In the genomic region with DNA sequence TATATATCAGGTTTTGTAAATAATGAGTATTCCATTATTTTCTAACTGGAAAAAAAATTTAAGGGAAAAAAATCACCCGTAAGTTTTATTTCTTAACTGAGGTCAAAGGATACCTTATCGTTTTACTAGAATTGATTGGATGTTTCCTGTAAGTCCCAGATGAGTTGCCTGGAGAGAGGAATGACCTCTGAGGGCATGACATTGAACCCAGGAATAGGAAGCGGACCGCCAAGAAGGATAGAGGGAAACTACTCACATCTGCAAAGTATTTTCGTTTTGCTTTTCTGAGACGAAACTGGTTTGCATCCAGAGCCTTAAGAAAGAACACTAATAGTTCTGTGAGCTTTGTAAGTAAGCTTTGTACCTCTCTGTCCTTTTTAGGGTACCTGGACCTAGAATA, we compare ENCODE assay signal across 21 cellular contexts. TPM values are rescaled to one million over a fixed set of nuclear protein-coding genes. Genes with fewer than 3 reads are reported as not detected.
DNase-seq lines count a peak whose midpoint lies in the region; ATAC-seq and TF ChIP-seq lines count a peak whose summit lies in the region.
"Had no signal": no experiment of that assay in that cellular context is flagged by ENCODE, and none has a peak within 500 bp of the region (broad histone marks: within the 10 kb centered on the region; RNA-seq: fewer than 3 reads in every experiment).

No MANE protein-coding gene starts in this region.

- TF ChIP-seq CTCF in CD14-positive monocyte (IDR thresholded peaks at IDR 0.05) (no peak), osteocyte (IDR thresholded peaks at IDR 0.05) (no peak), mesothelial cell of epicardium (IDR thresholded peaks at IDR 0.05; ENCODE audit: unreplicated experiment) (no peak)

- H3K27me3 Mint-ChIP-seq in CD14-positive monocyte (ENCODE audit: low read depth in 3 of 3) (peaks cover 0 to 1% (median 0%) of the 10 kb centered on the region in 3 donors), osteocyte (ENCODE audit: unreplicated experiment) (no peaks in the 10 kb centered on the region), mesothelial cell of epicardium (ENCODE audit: low read depth) (no peaks in the 10 kb centered on the region)

- H3K36me3 Mint-ChIP-seq in CD14-positive monocyte (peaks cover 13 to 40% of the 10 kb centered on the region in 2 donors), osteocyte (ENCODE audit: unreplicated experiment) (peaks cover 8% of the 10 kb centered on the region), mesothelial cell of epicardium (peaks cover 4% of the 10 kb centered on the region)

- intact Hi-C loops in CD14-positive monocyte (cut with micrococcal nuclease), result loop anchor here in 1 of 2 donors (2.0 to 5.0 kb wide), 2 partner anchors 17 to 239 kb away; a partner anchor contains a TSS

- H3K4me1 Mint-ChIP-seq in CD14-positive monocyte (peaks cover 37% of the 10 kb centered on the region), osteocyte (ENCODE audit: unreplicated experiment) (peaks cover 36% of the 10 kb centered on the region), mesothelial cell of epicardium (peaks cover 3% of the 10 kb centered on the region)

- H3K36me3 ChIP-seq in adipocyte (ENCODE audit: control insufficient read depth, insufficient read depth, low read length, severe bottlenecking), result peaks cover 24% of the 10 kb centered on the region

- H3K9me3 Mint-ChIP-seq in CD14-positive monocyte (peaks cover 0 to 15% (median 2%) of the 10 kb centered on the region in 7 donors), osteocyte (ENCODE audit: unreplicated experiment) (no peaks in the 10 kb centered on the region), mesothelial cell of epicardium (no peaks in the 10 kb centered on the region)

- peaks cover 30% of the 10 kb centered on the region for H3K4me1 ChIP-seq in adipocyte (ENCODE audit: control insufficient read depth, insufficient read depth, low read length)

- peak overlapping the region; percentile 29 for H3K9ac ChIP-seq in adipocyte (ENCODE audit: low read length)
- H3K9ac ChIP-seq: SK-N-SH had no signal

- no peak for DNase-seq in CD14-positive monocyte (ENCODE audit: low spot score)
- no peak for DNase-seq in adipocyte (ENCODE audit: low read depth)
- no peak for DNase-seq in left lobe of liver (ENCODE audit: low spot score)
- no peak for DNase-seq in osteocyte (ENCODE audit: extremely low spot score, unreplicated experiment)
- DNase-seq in mesothelial cell of epicardium (ENCODE audit: low spot score in 2 of 2, unreplicated experiment in 2 of 2), result no peak
- no peak for DNase-seq in HUDEP-2 (lab: John Stamatoyannopoulos, UW; ENCODE audit: unreplicated experiment in 76 of 76)
- DNase-seq in amygdala (lab: John Stamatoyannopoulos, UW), result no peak
- no peak for DNase-seq in OCI-M2 (lab: John Stamatoyannopoulos, UW; ENCODE audit: unreplicated experiment)
- DNase-seq: C1 segment of cervical spinal cord, DMS79 treated with DMSO at 0.1 percent for 48 hours, H7, Kasumi-1, MM.1S, NCI-H1092, NCI-H1436 treated with DMSO at 0.1 percent for 48 hours, NCI-H2029 treated with DMSO at 0.1 percent for 48 hours, NCI-H2171, NCI-H774, OCI-M1, SHP77 treated with DMSO at 0.1 percent for 48 hours, SK-N-SH had no signal

- peak overlapping the region; percentile 33 for H3K4me3 ChIP-seq in adipocyte (ENCODE audit: low read length)

- H3K4me3 Mint-ChIP-seq in CD14-positive monocyte, result no peak overlapping the region
- no peak overlapping the region for H3K4me3 Mint-ChIP-seq in osteocyte (ENCODE audit: unreplicated experiment)
- H3K4me3 Mint-ChIP-seq in mesothelial cell of epicardium, result no peak overlapping the region

- no peaks in the 10 kb centered on the region for H3K9me3 ChIP-seq in adipocyte (ENCODE audit: control insufficient read depth, low read length)
- H3K9me3 ChIP-seq: SK-N-SH had no signal

- ATAC-seq in left lobe of liver, result peak; percentile 52

- H3K27me3 ChIP-seq in adipocyte (replicated peaks; ENCODE audit: control insufficient read depth, insufficient read depth, low read length), result no peaks in the 10 kb centered on the region

- peak overlapping the region; percentile 98 to 100 (median 100) for H3K27ac Mint-ChIP-seq in CD14-positive monocyte
- H3K27ac Mint-ChIP-seq in osteocyte (ENCODE audit: unreplicated experiment), result peak overlapping the region; percentile 75
- H3K27ac Mint-ChIP-seq in mesothelial cell of epicardium, result no peak overlapping the region

RNA-seq across cellular contexts. Expression of a gene that starts 17.4 kb away (rescaled TPM):
- 10 to 100 TPM; 13.6 to 17.3 TPM for polyA plus RNA-seq in CD14-positive monocyte
- total RNA-seq in left lobe of liver (8.4 TPM), osteocyte (25.3 and 25.9 TPM in 2 replicates), mesothelial cell of epicardium (21.8 to 24.6 TPM (median 22.6 TPM) in 3 replicates)
